20 cellular contexts compared by ENCODE assay signal in genomic region chr15:50077242-50077641, GRCh38. TPM values are rescaled to one million over a fixed set of nuclear protein-coding genes. Genes with fewer than 3 reads are reported as not detected.
"Had no signal": no experiment of that assay in that cellular context is flagged by ENCODE, and none has a peak within 500 bp of the region (broad histone marks: within the 10 kb centered on the region; RNA-seq: fewer than 3 reads in every experiment).

No MANE protein-coding gene starts in this region.

- H3K36me3 Mint-ChIP-seq: stimulated activated naive B cell treated with anti-CD40 and anti-IgM and Interleukin-4, amounts not matched to agents 10 μg/mL and 1 μg/mL and 100 μg/mL, for 72 hours had no signal

- H3K79me2 ChIP-seq: hepatocyte had no signal

- H3K27me3 Mint-ChIP-seq: central memory CD8-positive, alpha-beta T cell; progenitor cell of endocrine pancreas; stimulated activated naive B cell treated with anti-CD40 and anti-IgM and Interleukin-4, amounts not matched to agents 10 μg/mL and 1 μg/mL and 100 μg/mL, for 72 hours had no signal

- H3K36me3 ChIP-seq: esophagus squamous epithelium, pancreas, right lobe of liver, thoracic aorta, transverse colon had no signal

- H3K27ac ChIP-seq: epithelial cell of prostate, esophagus squamous epithelium, foreskin keratinocyte, hepatocyte, pancreas, right lobe of liver, thoracic aorta had no signal

- H3K27ac Mint-ChIP-seq: progenitor cell of endocrine pancreas; stimulated activated naive B cell treated with anti-CD40 and anti-IgM and Interleukin-4, amounts not matched to agents 10 μg/mL and 1 μg/mL and 100 μg/mL, for 72 hours had no signal

- H3K4me1 Mint-ChIP-seq: central memory CD8-positive, alpha-beta T cell; stimulated activated naive B cell treated with anti-CD40 and anti-IgM and Interleukin-4, amounts not matched to agents 10 μg/mL and 1 μg/mL and 100 μg/mL, for 72 hours; stimulated activated naive CD8-positive, alpha-beta T cell treated with anti-CD3 and anti-CD28 coated beads, Interleukin-15, amount 100 ng/mL, for 72 hours had no signal

- H3K4me3 Mint-ChIP-seq: central memory CD8-positive, alpha-beta T cell; neural crest cell; stimulated activated naive B cell treated with anti-CD40 and anti-IgM and Interleukin-4, amounts not matched to agents 10 μg/mL and 1 μg/mL and 100 μg/mL, for 72 hours; stimulated activated naive CD8-positive, alpha-beta T cell treated with anti-CD3 and anti-CD28 coated beads, Interleukin-15, amount 100 ng/mL, for 72 hours had no signal

- H2AFZ ChIP-seq: hepatocyte had no signal

- H3K4me3 ChIP-seq: esophagus squamous epithelium, hepatocyte, lung, mucosa of descending colon, pancreas, right lobe of liver, thoracic aorta, transverse colon had no signal

- H3K9me3 Mint-ChIP-seq: central memory CD8-positive, alpha-beta T cell; neural crest cell; stimulated activated naive B cell treated with anti-CD40 and anti-IgM and Interleukin-4, amounts not matched to agents 10 μg/mL and 1 μg/mL and 100 μg/mL, for 72 hours; stimulated activated naive CD8-positive, alpha-beta T cell treated with anti-CD3 and anti-CD28 coated beads, Interleukin-15, amount 100 ng/mL, for 72 hours had no signal

- H3K4me2 ChIP-seq: hepatocyte had no signal

- H3K4me1 ChIP-seq: foreskin keratinocyte, pancreas, right lobe of liver had no signal

- DNase-seq: effector memory CD4-positive, alpha-beta T cell; esophagus squamous epithelium; foreskin keratinocyte; left colon; left ventricle myocardium superior; mucosa of descending colon; pancreas; right lobe of liver; stimulated activated CD4-positive, alpha-beta T cell treated with anti-CD3 and anti-CD28 coated beads, Interleukin-2, amount 100 ng/mL, for 24 hours; stimulated activated CD4-positive, alpha-beta T cell treated with anti-CD3 and anti-CD28 coated beads, Interleukin-4, amount 100 ng/mL, for 4 hours; stimulated activated naive B cell treated with anti-CD40 and anti-IgM and Interleukin-4, amounts not matched to agents 10 μg/mL and 1 μg/mL and 100 μg/mL, for 72 hours; stimulated activated naive CD8-positive, alpha-beta T cell treated with anti-CD3 and anti-CD28 coated beads, Interleukin-15, amount 100 ng/mL, for 72 hours; transverse colon had no signal

- ATAC-seq: foreskin keratinocyte; left colon; left ventricle myocardium superior; mucosa of descending colon; pancreas; right lobe of liver; stimulated activated naive B cell treated with anti-CD40 and anti-IgM and Interleukin-4, amounts not matched to agents 10 μg/mL and 1 μg/mL and 100 μg/mL, for 72 hours; stimulated activated naive CD8-positive, alpha-beta T cell treated with anti-CD3 and anti-CD28 coated beads, Interleukin-15, amount 100 ng/mL, for 72 hours had no signal

- H3K27me3 ChIP-seq: esophagus squamous epithelium, hepatocyte, pancreas, right lobe of liver, transverse colon had no signal

- H3K9me3 ChIP-seq: esophagus squamous epithelium, mucosa of descending colon, pancreas, right lobe of liver, thoracic aorta, transverse colon had no signal

RNA-seq across cellular contexts. Expression of gene ATP8B4, which starts 41.8 kb away (rescaled TPM):
- total RNA-seq: foreskin keratinocyte, neural crest cell had no signal
- polyA plus RNA-seq: foreskin keratinocyte had no signal
